Comparison of ENCODE assay signal across 23 cellular contexts in genomic region chr2:69660084-69660483, GRCh38.
"Had no signal": no experiment of that assay in that cellular context is flagged by ENCODE, and none has a peak within 500 bp of the region (broad histone marks: within the 10 kb centered on the region; RNA-seq: fewer than 3 reads in every experiment).

No MANE protein-coding gene starts in this region.

- H3K9me3 ChIP-seq: gastroesophageal sphincter, pancreas, psoas muscle, suprapubic skin had no signal

- H3K27ac ChIP-seq: brain microvascular endothelial cell, gastroesophageal sphincter, pancreas, psoas muscle, spleen, suprapubic skin, tibial nerve, WERI-Rb-1 had no signal

- H3K27me3 ChIP-seq: brain microvascular endothelial cell, gastroesophageal sphincter, pancreas, suprapubic skin, tibial nerve had no signal

- H3K4me3 ChIP-seq: gastroesophageal sphincter, lung, pancreas, psoas muscle, spleen, suprapubic skin, tibial nerve had no signal

- H3K4me1 ChIP-seq: gastroesophageal sphincter, psoas muscle, spleen, tibial nerve had no signal

- H3K36me3 ChIP-seq: brain microvascular endothelial cell, gastroesophageal sphincter, pancreas, spleen, suprapubic skin, WERI-Rb-1 had no signal

- DNase-seq: activated CD4-positive, alpha-beta memory T cell treated with anti-CD3 and anti-CD28 coated beads for 36 hours; activated CD4-positive, alpha-beta T cell treated with anti-CD3 and anti-CD28 coated beads for 48 hours; activated CD8-positive, alpha-beta memory T cell treated with anti-CD3 and anti-CD28 coated beads, Interleukin-2, amount 50 U/mL, for 4 hours; activated gamma-delta T cell; activated naive CD4-positive, alpha-beta T cell treated with anti-CD3 and anti-CD28 coated beads, Interleukin-2, amount 10 ng/mL, durations not matched to agents 7 days and 5 days; activated T-cell treated with anti-CD3 and anti-CD28 coated beads, Interleukin-2, amount 50 U/mL, for 1 hour; amniotic stem cell; brain microvascular endothelial cell; central memory CD4-positive, alpha-beta T cell; hypothalamus; immature natural killer cell; kidney; mesendoderm; pancreas; psoas muscle; spleen; stimulated activated naive CD4-positive, alpha-beta T cell; WERI-Rb-1 had no signal

- ATAC-seq: activated CD4-positive, CD25-positive, alpha-beta regulatory T cell treated with anti-CD3 and anti-CD28 coated beads, Interleukin-2, amount 50 U/mL, for 24 hours; gastroesophageal sphincter; pancreas; psoas muscle had no signal
